Comparison of ENCODE assay signal across 10 cellular contexts in the genomic region with DNA sequence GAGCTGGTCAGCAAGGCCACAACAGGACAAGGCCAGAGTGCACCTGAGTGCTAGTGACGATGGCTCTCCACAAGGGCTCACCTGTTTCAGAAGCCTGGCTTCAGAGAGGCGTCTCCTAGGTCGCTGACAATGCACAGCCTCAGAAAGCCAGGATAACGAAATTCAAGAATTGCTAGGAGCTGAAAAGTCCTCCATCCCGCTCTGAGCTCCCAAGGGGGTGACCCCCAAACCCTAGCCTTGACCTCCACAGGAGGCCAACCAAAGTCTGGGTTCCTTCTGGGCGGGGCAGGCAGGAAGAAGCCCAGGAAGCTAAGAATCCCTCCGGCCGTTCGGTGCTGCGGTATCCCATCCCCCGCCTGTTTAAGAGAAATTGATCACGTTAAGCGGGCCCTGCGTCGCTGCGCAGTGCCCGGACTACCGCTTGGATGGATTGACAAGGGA. TPM values are rescaled to one million over a fixed set of nuclear protein-coding genes. Genes with fewer than 3 reads are reported as not detected.
DNase-seq lines count a peak whose midpoint lies in the region; ATAC-seq lines count a peak whose summit lies in the region.
"Had no signal": no experiment of that assay in that cellular context is flagged by ENCODE, and none has a peak within 500 bp of the region (broad histone marks: within the 10 kb centered on the region; RNA-seq: fewer than 3 reads in every experiment).

No MANE protein-coding gene starts in this region.

- peak overlapping the region; percentile 98 for H3K4me3 Mint-ChIP-seq in stimulated activated naive CD8-positive, alpha-beta T cell treated with anti-CD3 and anti-CD28 coated beads, Interleukin-15, Interleukin-2, amounts not matched to agents 100 ng/mL and 50 ng/mL, for 24 hours
- H3K4me3 Mint-ChIP-seq in naive thymus-derived CD4-positive, alpha-beta T cell = peak overlapping the region; percentile 88 to 99 (median 94)

- H3K4me1 Mint-ChIP-seq in stimulated activated naive CD8-positive, alpha-beta T cell treated with anti-CD3 and anti-CD28 coated beads, Interleukin-15, Interleukin-2, amounts not matched to agents 100 ng/mL and 50 ng/mL, for 24 hours (ENCODE audit: low read depth) = peaks cover 54% of the 10 kb centered on the region
- peaks cover 38 to 58% (median 54%) of the 10 kb centered on the region in 7 donors for H3K4me1 Mint-ChIP-seq in naive thymus-derived CD4-positive, alpha-beta T cell

- 10 to 19% methylated on average over 18 of the region's 18 CpGs for WGBS in aorta, 2 donors

- intact Hi-C loops in naive thymus-derived CD4-positive, alpha-beta T cell (cut with micrococcal nuclease) = loop anchor here (5.0 kb wide), 5 partner anchors 111 to 799 kb away; partner anchors contain the start of genes RDH14 (in 2 of the 2), TTC32 (in 1 of the 2) and WDR35 (in 1 of the 2)
- intact Hi-C loops in aorta (cut with DNase I) = loop anchor here (5.0 kb wide), 6 partner anchors 311 to 844 kb away; no protein-coding TSS in a partner anchor

- no peaks in the 10 kb centered on the region for H3K9me3 ChIP-seq in naive thymus-derived CD4-positive, alpha-beta T cell (ENCODE audit: control insufficient read depth in 2 of 3, low read length in 3 of 3)
- no peaks in the 10 kb centered on the region for H3K9me3 ChIP-seq in aorta (ENCODE audit: control insufficient read depth, low read length)

- no peaks in the 10 kb centered on the region for H3K36me3 ChIP-seq in naive thymus-derived CD4-positive, alpha-beta T cell (ENCODE audit: control insufficient read depth in 2 of 3, insufficient read depth in 3 of 3, low read length in 3 of 3)
- no peaks in the 10 kb centered on the region for H3K36me3 ChIP-seq in aorta (ENCODE audit: control insufficient read depth in 1 of 2, insufficient read depth in 2 of 2, low read length in 1 of 2)
- H3K36me3 ChIP-seq: BLaER1 treated with 17β-estradiol and CSF1 and Interleukin-3, amounts not matched to agents 10 nM and 100 nM had no signal

- no peak for DNase-seq in stimulated activated naive CD8-positive, alpha-beta T cell treated with anti-CD3 and anti-CD28 coated beads, Interleukin-15, Interleukin-2, amounts not matched to agents 100 U/mL and 50 U/mL, for 24 hours
- DNase-seq in ecto neural progenitor cell (ENCODE audit: low spot score) (peak; percentile 56), aorta (no peak), T1000 (lab: John Stamatoyannopoulos, UW) (no peak), SIG-M5 treated with dmso at 0.1 percent for 504 hours (lab: John Stamatoyannopoulos, UW; ENCODE audit: unreplicated experiment) (no peak)
- no peak for DNase-seq in naive thymus-derived CD4-positive, alpha-beta T cell
- DNase-seq: NCI-H1092 had no signal

- POLR2A ChIA-PET in naive thymus-derived CD4-positive, alpha-beta T cell (lab: Charles Lee) = interaction anchor here (1.0 to 4.0 kb wide), 3 partner anchors 10 to 1290 kb away, joined by 3 to 27 read pairs (median 10); partner anchors contain the start of gene HS1BP3

- H3K9me3 Mint-ChIP-seq in stimulated activated naive CD8-positive, alpha-beta T cell treated with anti-CD3 and anti-CD28 coated beads, Interleukin-15, Interleukin-2, amounts not matched to agents 100 ng/mL and 50 ng/mL, for 24 hours = no peaks in the 10 kb centered on the region
- H3K9me3 Mint-ChIP-seq in naive thymus-derived CD4-positive, alpha-beta T cell = peaks cover 0 to 5% (median 0%) of the 10 kb centered on the region in 11 donors

- H3K27ac ChIP-seq in naive thymus-derived CD4-positive, alpha-beta T cell (ENCODE audit: low read depth, low read length) = no peak overlapping the region
- peak overlapping the region; percentile 57 to 82 for H3K27ac ChIP-seq in aorta (ENCODE audit: low read depth in 1 of 2, low read length in 2 of 2)
- H3K27ac ChIP-seq: BLaER1 treated with 17β-estradiol and CSF1 and Interleukin-3, amounts not matched to agents 10 nM and 100 nM had no signal

- peak overlapping the region; percentile 79 for H3K4me3 ChIP-seq in naive thymus-derived CD4-positive, alpha-beta T cell (ENCODE audit: low read length)
- H3K4me3 ChIP-seq in aorta (ENCODE audit: low read length in 2 of 2) = peak overlapping the region in 1 of 2 donors; percentile 88

- no peak overlapping the region for H3K27ac Mint-ChIP-seq in stimulated activated naive CD8-positive, alpha-beta T cell treated with anti-CD3 and anti-CD28 coated beads, Interleukin-15, Interleukin-2, amounts not matched to agents 100 ng/mL and 50 ng/mL, for 24 hours
- H3K27ac Mint-ChIP-seq in naive thymus-derived CD4-positive, alpha-beta T cell = peak overlapping the region in 2 of 9 donors; percentile 19 to 59

- CTCF ChIA-PET in naive thymus-derived CD4-positive, alpha-beta T cell (lab: Charles Lee) = interaction anchor here (1.6 kb wide), 1 partner anchor 10 kb away, joined by 4 read pairs; no protein-coding TSS in a partner anchor

- H3K4me1 ChIP-seq in naive thymus-derived CD4-positive, alpha-beta T cell (ENCODE audit: control insufficient read depth in 2 of 2, insufficient read depth in 2 of 2, low read length in 2 of 2) = peaks cover 7 to 38% of the 10 kb centered on the region in 2 donors
- no peaks in the 10 kb centered on the region for H3K4me1 ChIP-seq in aorta (ENCODE audit: control insufficient read depth in 1 of 2, insufficient read depth in 2 of 2, low read length in 2 of 2)

- H3K36me3 Mint-ChIP-seq in stimulated activated naive CD8-positive, alpha-beta T cell treated with anti-CD3 and anti-CD28 coated beads, Interleukin-15, Interleukin-2, amounts not matched to agents 100 ng/mL and 50 ng/mL, for 24 hours (ENCODE audit: low read depth) = no peaks in the 10 kb centered on the region
- peaks cover 0 to 2% (median 0%) of the 10 kb centered on the region in 5 donors for H3K36me3 Mint-ChIP-seq in naive thymus-derived CD4-positive, alpha-beta T cell

- no peak for ATAC-seq in stimulated activated naive CD8-positive, alpha-beta T cell treated with anti-CD3 and anti-CD28 coated beads, Interleukin-15, Interleukin-2, amounts not matched to agents 100 U/mL and 50 U/mL, for 24 hours
- ATAC-seq in naive thymus-derived CD4-positive, alpha-beta T cell = no peak
- ATAC-seq in aorta (ENCODE audit: low FRiP score) = no peak
- ATAC-seq in HG02981 (IDR thresholded peaks at IDR 0.05; ENCODE audit: unreplicated experiment) = no peak

- H3K27me3 ChIP-seq in naive thymus-derived CD4-positive, alpha-beta T cell (ENCODE audit: control insufficient read depth in 2 of 2, insufficient read depth in 2 of 2, low read length in 2 of 2) = peaks cover 19 to 50% of the 10 kb centered on the region in 2 donors
- H3K27me3 ChIP-seq in aorta (ENCODE audit: control insufficient read depth in 1 of 2, insufficient read depth in 2 of 2, low read length in 1 of 2) = no peaks in the 10 kb centered on the region

- H3K27me3 Mint-ChIP-seq in stimulated activated naive CD8-positive, alpha-beta T cell treated with anti-CD3 and anti-CD28 coated beads, Interleukin-15, Interleukin-2, amounts not matched to agents 100 ng/mL and 50 ng/mL, for 24 hours = peaks cover 78% of the 10 kb centered on the region
- peaks cover 58 to 99% (median 63%) of the 10 kb centered on the region in 5 donors for H3K27me3 Mint-ChIP-seq in naive thymus-derived CD4-positive, alpha-beta T cell

RNA-seq across cellular contexts. Expression of gene OSR1, which starts 2.5 kb away (rescaled TPM):
- not detected for total RNA-seq in naive thymus-derived CD4-positive, alpha-beta T cell
- not detected for polyA plus RNA-seq in naive thymus-derived CD4-positive, alpha-beta T cell
- total RNA-seq in aorta = 10 to 100 TPM; 48.6 to 79.1 TPM
- polyA plus RNA-seq in aorta = 10 to 100 TPM; 13.1 to 55.1 TPM

Comparison
In these comparisons a context has a peak if more than half of its experiments do, and no peak if none do; other contexts are left out.
1. RNA of gene OSR1, which starts 2.5 kb away (total RNA-seq): 48.6 to 79.1 TPM in aorta; not detected in naive thymus-derived CD4-positive, alpha-beta T cell; every median in the first group is over 10 times any median in the second.